19 cellular contexts compared by ENCODE assay signal in genomic region chr3:40451551-40451950, GRCh38. TPM values are rescaled to one million over a fixed set of nuclear protein-coding genes. Genes with fewer than 3 reads are reported as not detected.
A peak's percentile ranks its signal among the peaks of the same experiment; 100 is the strongest.
DNase-seq lines count a peak whose midpoint lies in the region; ATAC-seq and TF ChIP-seq lines count a peak whose summit lies in the region.
"Had no signal": no experiment of that assay in that cellular context is flagged by ENCODE, and none has a peak within 500 bp of the region (broad histone marks: within the 10 kb centered on the region; RNA-seq: fewer than 3 reads in every experiment).

No MANE protein-coding gene starts in this region.

- peak overlapping the region; percentile 97 for H3K27ac Mint-ChIP-seq in activated T-cell treated with anti-CD3 and anti-CD28 coated beads, Interleukin-2, amount 50 U/mL, for 72 hours

- CTCF ChIA-PET in OCI-LY7 (lab: Charles Lee; ENCODE audit: unreplicated experiment): no interaction called here

- POLR2A ChIA-PET in OCI-LY7 (lab: Charles Lee): interaction anchor here (0.5 to 1.4 kb wide), 7 partner anchors 8 to 1251 kb away, joined by 3 to 6 read pairs (median 3); no protein-coding TSS in a partner anchor

- H4K8ac ChIP-seq in trophoblast cell (ENCODE audit: low read depth, low read length): no peak overlapping the region

- H3K36me3 ChIP-seq in OCI-LY7 (ENCODE audit: insufficient read depth, low read length): no peaks in the 10 kb centered on the region
- H3K36me3 ChIP-seq in trophoblast cell (ENCODE audit: control insufficient read depth in 1 of 2, insufficient read depth in 2 of 2, low read length in 2 of 2): no peaks in the 10 kb centered on the region

- peak overlapping the region; percentile 100 for H3K4me3 Mint-ChIP-seq in activated T-cell treated with anti-CD3 and anti-CD28 coated beads, Interleukin-2, amount 50 U/mL, for 72 hours

- ATAC-seq in activated T-cell treated with anti-CD3 and anti-CD28 coated beads, Interleukin-2, amount 50 U/mL, for 72 hours (replicated peaks in 1 of 2): no peak
- ATAC-seq: lower lobe of right lung; stimulated activated memory B cell treated with anti-CD40 and anti-IgM and Interleukin-4, amounts not matched to agents 10 μg/mL and 1 μg/mL and 100 μg/mL, for 72 hours had no signal

- H2BK120ac ChIP-seq in trophoblast cell (ENCODE audit: insufficient read depth, low read length, poor library complexity): no peak overlapping the region

- H3K4me3 ChIP-seq in OCI-LY7 (ENCODE audit: low read depth, low read length, poor library complexity, severe bottlenecking) (no peak overlapping the region), epithelial cell of esophagus (ENCODE audit: low read length) (no peak overlapping the region), trophoblast cell (ENCODE audit: low read depth, low read length) (no peak overlapping the region)

- H3K14ac ChIP-seq in trophoblast cell (ENCODE audit: low read length): no peak overlapping the region

- BruUV-seq in OCI-LY7 (replicated peaks; lab: Mats Ljungman, UMichigan): no TSS peak

- H3K79me1 ChIP-seq in trophoblast cell (ENCODE audit: low read length): peaks cover 6% of the 10 kb centered on the region

- H4K12ac ChIP-seq in trophoblast cell (ENCODE audit: low read depth, low read length): no peak overlapping the region

- H2BK12ac ChIP-seq in trophoblast cell (ENCODE audit: low read length): no peak overlapping the region

- no peak overlapping the region for H3K18ac ChIP-seq in trophoblast cell (ENCODE audit: low read length)

- TF ChIP-seq CTCF in OCI-LY7 (conservative IDR thresholded peaks at IDR 0.05; ENCODE audit: low read length) (no peak), epithelial cell of esophagus (IDR thresholded peaks at IDR 0.05; ENCODE audit: insufficient read depth, low read depth, low read length, missing control alignments) (no peak)

- peaks cover 48% of the 10 kb centered on the region for H3K4me1 Mint-ChIP-seq in activated T-cell treated with anti-CD3 and anti-CD28 coated beads, Interleukin-2, amount 50 U/mL, for 72 hours (ENCODE audit: low read depth)

- no peaks in the 10 kb centered on the region for H3K9me3 ChIP-seq in OCI-LY7 (ENCODE audit: low read length)
- H3K9me3 ChIP-seq in trophoblast cell (ENCODE audit: insufficient read depth, low read depth, low read length): no peaks in the 10 kb centered on the region
- H3K9me3 ChIP-seq: lower lobe of right lung, upper lobe of left lung had no signal

- peak overlapping the region; percentile 86; the same call in 1 of the 2 replicates for H3K4me2 ChIP-seq in OCI-LY7 (ENCODE audit: low read length)
- H3K4me2 ChIP-seq in trophoblast cell (ENCODE audit: low read length): no peak overlapping the region

- no peak overlapping the region for H3K9ac ChIP-seq in trophoblast cell (ENCODE audit: low read length)

- no peaks in the 10 kb centered on the region for H3K27me3 Mint-ChIP-seq in activated T-cell treated with anti-CD3 and anti-CD28 coated beads, Interleukin-2, amount 50 U/mL, for 72 hours (ENCODE audit: low read depth)
- H3K27me3 Mint-ChIP-seq: central memory CD8-positive, alpha-beta T cell; stimulated activated memory B cell treated with anti-CD40 and anti-IgM and Interleukin-4, amounts not matched to agents 10 μg/mL and 1 μg/mL and 100 μg/mL, for 72 hours had no signal

- H3K36me3 Mint-ChIP-seq in activated T-cell treated with anti-CD3 and anti-CD28 coated beads, Interleukin-2, amount 50 U/mL, for 72 hours (ENCODE audit: insufficient read depth in 2 of 2): peaks cover 2 to 3% of the 10 kb centered on the region in 2 donors

- H2AK5ac ChIP-seq in trophoblast cell (ENCODE audit: low read length): no peak overlapping the region

- H3K4me1 ChIP-seq in OCI-LY7 (ENCODE audit: insufficient read depth, low read length, poor library complexity, severe bottlenecking) (peaks cover 25% of the 10 kb centered on the region), trophoblast cell (ENCODE audit: control insufficient read depth in 1 of 2, insufficient read depth in 2 of 2, low read length in 2 of 2) (peaks cover 1 to 2% of the 10 kb centered on the region in 2 experiments)

- H3K27ac ChIP-seq in OCI-LY7 (ENCODE audit: low read depth, low read length, poor library complexity, severe bottlenecking): no peak overlapping the region
- H3K27ac ChIP-seq in trophoblast cell (ENCODE audit: low read depth, low read length): no peak overlapping the region

- H2BK5ac ChIP-seq in trophoblast cell (ENCODE audit: low read depth, low read length, poor library complexity): no peak overlapping the region

- DNase-seq in activated T-cell treated with anti-CD3 and anti-CD28 coated beads, Interleukin-2, amount 50 U/mL, for 72 hours: no peak
- DNase-seq in activated T-cell treated with anti-CD3 and anti-CD28 coated beads, Interleukin-2, amount 50 U/mL, for 1 hour: no peak
- DNase-seq in OCI-LY7 (ENCODE audit: low spot score): no peak
- DNase-seq in epithelial cell of esophagus (ENCODE audit: low read depth): peak; percentile 61
- peak; percentile 6 to 81 for DNase-seq in trophoblast cell
- no peak for DNase-seq in 8988T
- no peak for DNase-seq in GDM1 (lab: John Stamatoyannopoulos, UW)
- DNase-seq in amygdala (lab: John Stamatoyannopoulos, UW): no peak
- DNase-seq: DMS53, endodermal cell, lower lobe of right lung, MM.1S, NCI-H2029 treated with DMSO at 0.1 percent for 48 hours, NCI-H526 treated with DMSO at 0.1 percent for 48 hours, nucleus accumbens, small intestine, upper lobe of left lung had no signal

- no peak overlapping the region for H3K4ac ChIP-seq in trophoblast cell (ENCODE audit: low read depth, low read length)

- H3K23ac ChIP-seq in trophoblast cell (ENCODE audit: low read length): no peak overlapping the region

- H4K20me1 ChIP-seq in OCI-LY7 (ENCODE audit: insufficient read depth, low read length): no peaks in the 10 kb centered on the region

- no peaks in the 10 kb centered on the region for H3K9me2 ChIP-seq in OCI-LY7 (ENCODE audit: insufficient read depth, low read length)

- H3K27me3 ChIP-seq in trophoblast cell (ENCODE audit: insufficient read depth, low read length): no peaks in the 10 kb centered on the region
- H3K27me3 ChIP-seq: upper lobe of left lung had no signal

- peaks cover 2% of the 10 kb centered on the region; the same call in 1 of the 2 replicates for H3K79me2 ChIP-seq in OCI-LY7 (ENCODE audit: insufficient read depth, low read depth, low read length)
- peaks cover 3% of the 10 kb centered on the region for H3K79me2 ChIP-seq in trophoblast cell (ENCODE audit: control insufficient read depth, insufficient read depth, low read length, poor library complexity)

- H4K91ac ChIP-seq in trophoblast cell (ENCODE audit: low read depth, low read length): no peak overlapping the region

- H3K9me3 Mint-ChIP-seq in activated T-cell treated with anti-CD3 and anti-CD28 coated beads, Interleukin-2, amount 50 U/mL, for 72 hours: no peaks in the 10 kb centered on the region
- H3K9me3 Mint-ChIP-seq: central memory CD8-positive, alpha-beta T cell; endodermal cell had no signal

- peak overlapping the region; percentile 87; the same call in 1 of the 2 replicates for H2AFZ ChIP-seq in OCI-LY7 (ENCODE audit: low read length)
- H2AFZ ChIP-seq in trophoblast cell (ENCODE audit: insufficient read depth, low read length, poor library complexity): no peak overlapping the region

- intact Hi-C loops in OCI-LY7 (cut with micrococcal nuclease; ENCODE audit: unreplicated experiment): loop anchor here (10.0 kb wide), 1 partner anchor 1513 kb away; the partner anchor contains the start of gene ULK4

RNA-seq across cellular contexts. Expression of gene RPL14, which starts 5.6 kb away (rescaled TPM):
- total RNA-seq in activated T-cell treated with anti-CD3 and anti-CD28 coated beads, Interleukin-2, amount 50 U/mL, for 72 hours: 1,000 to 10,000 TPM; 2,782 to 3,093 TPM
- total RNA-seq in OCI-LY7 (2014; rRNA removed; shearing (Covaris generic)): 943 and 1,275 TPM in 2 replicates
- total RNA-seq in OCI-LY7 (2022): 2,858 and 3,153 TPM in 2 replicates
- 1,140 and 1,225 TPM in 2 replicates for polyA plus RNA-seq in trophoblast cell (2013)

RNA-seq across cellular contexts. Expression of gene ZNF619, which starts 25.4 kb away (rescaled TPM):
- total RNA-seq in activated T-cell treated with anti-CD3 and anti-CD28 coated beads, Interleukin-2, amount 50 U/mL, for 72 hours: 1 to 10 TPM; 9.6 to 9.8 TPM
- 0.10 and 0.16 TPM in 2 replicates for total RNA-seq in OCI-LY7 (2014; rRNA removed; shearing (Covaris generic))
- total RNA-seq in OCI-LY7 (2022): 0.80 and 1.3 TPM in 2 replicates
- 2.6 and 2.8 TPM in 2 replicates for polyA plus RNA-seq in trophoblast cell (2013)

RNA-seq across cellular contexts. Expression of gene ZNF620, which starts 54.3 kb away (rescaled TPM):
- 1 to 10 TPM; 5.8 to 7.4 TPM for total RNA-seq in activated T-cell treated with anti-CD3 and anti-CD28 coated beads, Interleukin-2, amount 50 U/mL, for 72 hours
- total RNA-seq in OCI-LY7 (2014; rRNA removed; shearing (Covaris generic)): not detected in 2 replicates
- 0.27 and 0.65 TPM in 2 replicates for total RNA-seq in OCI-LY7 (2022)
- 2.6 and 3.1 TPM in 2 replicates for polyA plus RNA-seq in trophoblast cell (2013)

Comparison
In these comparisons a context has a peak if more than half of its experiments do, and no peak if none do; other contexts are left out.
1. DNase-seq: peak in epithelial cell of esophagus (single experiment) and trophoblast cell (2 of 2); none in activated T-cell treated with anti-CD3 and anti-CD28 coated beads, Interleukin-2, amount 50 U/mL, for 72 hours (0 of 2), activated T-cell treated with anti-CD3 and anti-CD28 coated beads, Interleukin-2, amount 50 U/mL, for 1 hour (single experiment), OCI-LY7 (single experiment), 8988T (single experiment), GDM1 (single experiment) and amygdala (0 of 56).
2. RNA of gene ZNF619, which starts 25.4 kb away (total RNA-seq): 9.6 to 9.8 TPM in activated T-cell treated with anti-CD3 and anti-CD28 coated beads, Interleukin-2, amount 50 U/mL, for 72 hours; 0.10 to 1.3 TPM in OCI-LY7; every median in the first group is over 4 times any median in the second.
3. RNA of gene ZNF620, which starts 54.3 kb away (total RNA-seq): 5.8 to 7.4 TPM in activated T-cell treated with anti-CD3 and anti-CD28 coated beads, Interleukin-2, amount 50 U/mL, for 72 hours; 0.27 to 0.65 TPM in OCI-LY7; every median in the first group is over 4 times any median in the second.